8 cellular contexts compared by ENCODE assay signal in the genomic region with DNA sequence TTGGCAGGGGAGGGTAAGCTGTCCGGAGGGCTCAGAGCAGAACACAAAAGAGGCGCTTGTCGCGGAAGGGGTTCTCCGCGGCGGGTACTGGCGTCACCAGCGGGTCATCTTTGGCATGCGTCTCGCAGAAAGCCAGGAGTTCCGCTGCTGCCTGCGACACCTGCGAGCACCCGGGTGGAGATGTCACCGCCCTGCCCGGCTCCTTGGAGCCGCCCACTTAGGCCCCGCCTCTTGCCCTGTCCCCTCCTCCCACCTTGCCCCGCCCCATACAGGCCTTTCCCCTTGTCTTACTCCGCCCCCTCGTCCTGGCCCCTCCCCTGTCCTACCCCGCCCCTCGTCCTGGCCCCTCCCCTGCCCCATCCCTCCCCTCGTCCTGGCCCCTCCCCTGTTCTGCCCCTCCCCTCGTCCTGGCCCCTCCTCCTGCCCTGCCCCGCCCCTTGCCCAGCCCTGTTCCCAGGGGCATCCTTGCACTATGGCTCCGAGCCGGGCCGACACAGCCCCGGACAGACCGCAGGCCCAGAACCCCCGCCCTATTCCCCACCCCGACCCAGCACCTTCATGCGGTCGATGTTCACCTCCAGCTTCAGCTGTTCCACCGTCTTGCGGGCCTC. TPM values are rescaled to one million over a fixed set of nuclear protein-coding genes. Genes with fewer than 3 reads are reported as not detected.
DNase-seq lines count a peak whose midpoint lies in the region; ATAC-seq and TF ChIP-seq lines count a peak whose summit lies in the region.

No MANE protein-coding gene starts in this region.

- H3K27ac Mint-ChIP-seq in brain: peak overlapping the region in 2 of 5 experiments; percentile 71 to 79

- H3K4me3 Mint-ChIP-seq in brain: peak overlapping the region; percentile 76 to 86 (median 79)

- H3K27me3 ChIP-seq in smooth muscle cell (ENCODE audit: low read depth): peaks cover 13% of the 10 kb centered on the region

- 4% methylated on average over 19 of the region's 38 CpGs for WGBS in smooth muscle cell (ENCODE audit: low lambda C conversion rate)

- H3K36me3 Mint-ChIP-seq in brain: no peaks in the 10 kb centered on the region

- H3K9me3 Mint-ChIP-seq in brain: peaks cover 0 to 2% (median 0%) of the 10 kb centered on the region in 5 experiments

- peak; percentile 57 for ATAC-seq in GM21423 (IDR thresholded peaks at IDR 0.05; ENCODE audit: unreplicated experiment)
- no peak for ATAC-seq in GM19351 (IDR thresholded peaks at IDR 0.05; ENCODE audit: unreplicated experiment)

- peaks cover 12% of the 10 kb centered on the region for H3K4me1 ChIP-seq in smooth muscle cell (ENCODE audit: low read depth)

- peak overlapping the region; percentile 77 for H2AFZ ChIP-seq in smooth muscle cell (ENCODE audit: low read depth)

- H3F3A ChIP-seq in smooth muscle cell (ENCODE audit: low read depth): peaks cover 5% of the 10 kb centered on the region

- peak overlapping the region; percentile 35 for H3K9ac ChIP-seq in smooth muscle cell (ENCODE audit: low read depth)

- no peaks in the 10 kb centered on the region for H3K36me3 ChIP-seq in smooth muscle cell (ENCODE audit: low read depth)

- H3K4me1 Mint-ChIP-seq in brain: peaks cover 40% of the 10 kb centered on the region

- H3K4me2 ChIP-seq in smooth muscle cell: peak overlapping the region; percentile 87

- H3K79me2 ChIP-seq in smooth muscle cell (ENCODE audit: low read depth): no peaks in the 10 kb centered on the region

- H4K20me1 ChIP-seq in smooth muscle cell (ENCODE audit: low read depth): no peaks in the 10 kb centered on the region

- TF ChIP-seq CTCF in brain (conservative IDR thresholded peaks at IDR 0.05): no peak
- no peak for TF ChIP-seq CTCF in smooth muscle cell (IDR thresholded peaks at IDR 0.05; ENCODE audit: borderline replicate concordance, insufficient read depth, poor library complexity, severe bottlenecking)

- peaks cover 20% of the 10 kb centered on the region for H3K27me3 Mint-ChIP-seq in brain

- H3K9me3 ChIP-seq in iPS-18c (ENCODE audit: control insufficient read depth, insufficient read depth, low read length) (peaks cover 2% of the 10 kb centered on the region), smooth muscle cell (replicated peaks; ENCODE audit: low read depth) (no peaks in the 10 kb centered on the region)

- DNase-seq in CD1c-positive myeloid dendritic cell (ENCODE audit: extremely low spot score): peak; percentile 90
- peak; percentile 30 for DNase-seq in NCI-H1048 (lab: John Stamatoyannopoulos, UW)
- peak; percentile 91 for DNase-seq in UCSD-AML1 (lab: John Stamatoyannopoulos, UW; ENCODE audit: unreplicated experiment)
- peak; percentile 81 for DNase-seq in smooth muscle cell (lab: John Stamatoyannopoulos, UW; ENCODE audit: unreplicated experiment)

- no peak overlapping the region for H3K27ac ChIP-seq in smooth muscle cell (ENCODE audit: low read depth)

- peak overlapping the region; percentile 74 for H3K4me3 ChIP-seq in iPS-18c (ENCODE audit: insufficient read depth, low read depth, low read length)
- peak overlapping the region; percentile 52 for H3K4me3 ChIP-seq in smooth muscle cell

RNA-seq across cellular contexts. Expression of a gene that starts 1.9 kb away (rescaled TPM):
- 12.7 TPM for polyA plus RNA-seq in brain (ENCODE audit: insufficient read depth, low read depth, low replicate concordance)
- total RNA-seq in smooth muscle cell: not detected in 2 replicates
- 3.3 TPM in 1 of 2 replicates, not detected in the other for polyA plus RNA-seq in smooth muscle cell

RNA-seq across cellular contexts. Expression of a gene that starts 9.3 kb away (rescaled TPM):
- 0.80 TPM for polyA plus RNA-seq in brain (ENCODE audit: insufficient read depth, low read depth, low replicate concordance)
- total RNA-seq in smooth muscle cell: 0.09 and 2.3 TPM in 2 replicates
- 0.81 and 1.3 TPM in 2 replicates for polyA plus RNA-seq in smooth muscle cell

RNA-seq across cellular contexts. Expression of a gene that starts 26.8 kb away (rescaled TPM):
- polyA plus RNA-seq in brain (ENCODE audit: insufficient read depth, low read depth, low replicate concordance) (27.4 TPM), smooth muscle cell (19.1 and 22.7 TPM in 2 replicates)
- total RNA-seq in smooth muscle cell: 6.2 and 12.3 TPM in 2 replicates

RNA-seq across cellular contexts. Expression of a gene that starts 33.0 kb away (rescaled TPM):
- polyA plus RNA-seq in brain (ENCODE audit: insufficient read depth, low read depth, low replicate concordance): 789 TPM
- 152 and 172 TPM in 2 replicates for total RNA-seq in smooth muscle cell
- 165 and 183 TPM in 2 replicates for polyA plus RNA-seq in smooth muscle cell

Comparison
In these comparisons a context has a peak if more than half of its experiments do, and no peak if none do; other contexts are left out.
1. DNase-seq: peak in every context shown above with its lines; median percentile 91 in UCSD-AML1; 90 in CD1c-positive myeloid dendritic cell; 81 in smooth muscle cell; 30 in NCI-H1048.